In the genomic region with DNA sequence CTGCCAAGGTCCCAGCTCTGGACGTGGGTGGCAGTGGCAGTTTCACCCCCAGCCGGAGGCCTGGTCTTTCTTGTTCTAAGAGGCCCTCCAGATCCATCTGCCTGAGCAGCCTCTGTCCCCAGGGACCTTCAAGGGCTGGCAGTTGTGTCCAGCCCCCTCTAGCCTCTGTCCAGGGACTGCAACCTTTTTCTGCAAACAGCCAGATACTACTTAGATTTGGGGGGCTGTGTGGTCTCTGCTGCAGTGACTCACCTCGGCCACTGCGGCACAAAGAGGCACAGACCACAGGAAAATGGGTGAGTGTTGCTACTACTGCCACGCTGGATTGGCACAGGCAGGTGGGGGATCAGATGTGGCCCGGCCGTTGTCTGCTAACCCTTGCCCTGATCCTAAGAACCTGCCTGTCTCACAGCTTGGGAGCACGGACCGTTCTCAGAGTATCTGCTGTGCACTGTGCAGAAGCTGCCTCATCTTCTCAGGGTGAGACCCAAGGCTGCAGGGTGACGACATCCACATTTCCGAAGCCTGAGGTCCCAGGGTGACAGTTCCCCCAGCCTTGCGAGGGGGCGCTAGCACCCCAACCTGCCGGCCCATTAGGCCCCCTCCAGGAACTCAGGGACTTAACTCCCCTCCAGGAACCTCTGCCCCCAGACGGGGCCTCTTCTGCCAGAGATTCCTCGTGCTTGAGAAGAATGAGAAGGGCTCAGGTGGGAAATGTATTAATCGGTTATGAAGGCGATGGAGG, we compare ENCODE assay signal across 12 cellular contexts. TPM values are rescaled to one million over a fixed set of nuclear protein-coding genes. Genes with fewer than 3 reads are reported as not detected.
DNase-seq lines count a peak whose midpoint lies in the region; ATAC-seq and TF ChIP-seq lines count a peak whose summit lies in the region.
"Had no signal": no experiment of that assay in that cellular context is flagged by ENCODE, and none has a peak within 500 bp of the region (broad histone marks: within the 10 kb centered on the region; RNA-seq: fewer than 3 reads in every experiment).

No MANE protein-coding gene starts in this region.

- peak; percentile 39 for ATAC-seq in WTC11
- no peak for ATAC-seq in T-helper 17 cell
- ATAC-seq: activated T-cell treated with anti-CD3 and anti-CD28 coated beads, Interleukin-2, amount 50 U/mL, for 4 hours had no signal

- H3K23ac ChIP-seq in mesendoderm (ENCODE audit: low read length), result no peak overlapping the region

- H3K4ac ChIP-seq in mesendoderm (ENCODE audit: low read depth, low read length), result no peak overlapping the region

- no peak overlapping the region for H2AK5ac ChIP-seq in mesendoderm (ENCODE audit: low read length)

- CTCF ChIA-PET in WTC11 (lab: Charles Lee), result interaction anchor here (0.6 to 2.5 kb wide), 10 partner anchors 7 to 161 kb away, joined by 3 to 19 read pairs (median 6); no protein-coding TSS in a partner anchor

- no peak overlapping the region for H2BK5ac ChIP-seq in mesendoderm (ENCODE audit: low read length)

- no peak overlapping the region for H3K4me2 ChIP-seq in mesendoderm (ENCODE audit: low read length)

- no peaks in the 10 kb centered on the region for H3K27me3 ChIP-seq in mesendoderm (ENCODE audit: insufficient read depth, low read length, poor library complexity)

- no peaks in the 10 kb centered on the region for H3K4me1 ChIP-seq in mesendoderm (ENCODE audit: control insufficient read depth, low read depth, low read length)

- WGBS in mesendoderm (ENCODE audit: extremely low coverage, insufficient coverage, low lambda C conversion rate), result no CpG with 5 or more reads among the region's 18 CpGs

- no peak overlapping the region for H3K18ac ChIP-seq in mesendoderm (ENCODE audit: low read length)

- H3K9me3 ChIP-seq in T-helper 17 cell (ENCODE audit: control insufficient read depth, low read length, poor library complexity, severe bottlenecking), result no peaks in the 10 kb centered on the region

- H3K36me3 ChIP-seq in mesendoderm (ENCODE audit: control insufficient read depth, insufficient read depth, low read length), result no peaks in the 10 kb centered on the region

- H4K8ac ChIP-seq in mesendoderm (ENCODE audit: low read depth, low read length), result no peak overlapping the region

- H3K79me1 ChIP-seq in mesendoderm (ENCODE audit: low read length), result no peaks in the 10 kb centered on the region

- no peak overlapping the region for H3K27ac ChIP-seq in mesendoderm (ENCODE audit: low read depth, low read length)
- H3K27ac ChIP-seq: GM23248 had no signal

- no peaks in the 10 kb centered on the region for H3K36me3 Mint-ChIP-seq in WTC11
- H3K36me3 Mint-ChIP-seq in T-helper 17 cell (ENCODE audit: low read depth), result peaks cover 2% of the 10 kb centered on the region

- no peaks in the 10 kb centered on the region for H3K79me2 ChIP-seq in mesendoderm (ENCODE audit: control insufficient read depth, insufficient read depth, low read length)

- TF ChIP-seq CTCF in GM12874 (IDR thresholded peaks at IDR 0.05; ENCODE audit: insufficient read depth, low read depth, low read length) (peak; percentile 11; the same call in 1 of the 2 replicates), WTC11 (IDR thresholded peaks at IDR 0.05) (no peak; the same call in 1 of the 2 replicates)

- no peak overlapping the region for H2BK120ac ChIP-seq in mesendoderm (ENCODE audit: low read depth, low read length)

- H4K5ac ChIP-seq in mesendoderm (ENCODE audit: low read length), result no peak overlapping the region

- H3K4me1 Mint-ChIP-seq in WTC11 (peaks cover 11% of the 10 kb centered on the region), T-helper 17 cell (peaks cover 15% of the 10 kb centered on the region)

- H3K4me3 ChIP-seq in mesendoderm (ENCODE audit: low read length), result no peak overlapping the region
- H3K4me3 ChIP-seq: GM23248 had no signal

- H3K56ac ChIP-seq in mesendoderm (ENCODE audit: low read length), result no peak overlapping the region

- H3K27ac Mint-ChIP-seq in WTC11 (peak overlapping the region; percentile 27; the same call in 1 of the 2 replicates), T-helper 17 cell (no peak overlapping the region)

- H3K4me3 Mint-ChIP-seq in WTC11 (no peak overlapping the region), T-helper 17 cell (no peak overlapping the region)
- H3K4me3 Mint-ChIP-seq: activated T-cell treated with anti-CD3 and anti-CD28 coated beads, Interleukin-2, amount 50 U/mL, for 4 hours had no signal

- H3K9ac ChIP-seq in mesendoderm (ENCODE audit: low read length), result no peak overlapping the region
- H3K9ac ChIP-seq: GM23248 had no signal

- H3K9me3 Mint-ChIP-seq in WTC11, result no peaks in the 10 kb centered on the region
- H3K9me3 Mint-ChIP-seq: activated T-cell treated with anti-CD3 and anti-CD28 coated beads, Interleukin-2, amount 50 U/mL, for 4 hours had no signal

- H3K27me3 Mint-ChIP-seq in WTC11 (ENCODE audit: low read depth), result no peaks in the 10 kb centered on the region
- no peaks in the 10 kb centered on the region for H3K27me3 Mint-ChIP-seq in T-helper 17 cell

- POLR2A ChIA-PET in WTC11 (lab: Charles Lee), result no interaction called here

- H2BK15ac ChIP-seq in mesendoderm (replicated peaks; ENCODE audit: low read depth), result no peak overlapping the region

- DNase-seq in WTC11 (ENCODE audit: low spot score), result peak; percentile 66
- DNase-seq in mesendoderm, result peak; percentile 46
- DNase-seq in HuH-7 (ENCODE audit: low spot score), result no peak
- no peak for DNase-seq in NCI-H1092 treated with DMSO at 0.1 percent for 48 hours (lab: John Stamatoyannopoulos, UW)
- no peak for DNase-seq in T-helper 17 cell
- DNase-seq: activated T-cell treated with anti-CD3 and anti-CD28 coated beads, Interleukin-2, amount 50 U/mL, for 4 hours; kidney glomerular epithelial cell; stimulated activated naive CD4-positive, alpha-beta T cell treated with Interleukin-2 at 50 U/mL for 16 hours; T-helper 9 cell had no signal

TF ChIP-seq in WTC11, 78 proteins besides CTCF, POLR2A, EP300 and RAD21 (continues in another document):
- TF ChIP-seq, protein P1, sequence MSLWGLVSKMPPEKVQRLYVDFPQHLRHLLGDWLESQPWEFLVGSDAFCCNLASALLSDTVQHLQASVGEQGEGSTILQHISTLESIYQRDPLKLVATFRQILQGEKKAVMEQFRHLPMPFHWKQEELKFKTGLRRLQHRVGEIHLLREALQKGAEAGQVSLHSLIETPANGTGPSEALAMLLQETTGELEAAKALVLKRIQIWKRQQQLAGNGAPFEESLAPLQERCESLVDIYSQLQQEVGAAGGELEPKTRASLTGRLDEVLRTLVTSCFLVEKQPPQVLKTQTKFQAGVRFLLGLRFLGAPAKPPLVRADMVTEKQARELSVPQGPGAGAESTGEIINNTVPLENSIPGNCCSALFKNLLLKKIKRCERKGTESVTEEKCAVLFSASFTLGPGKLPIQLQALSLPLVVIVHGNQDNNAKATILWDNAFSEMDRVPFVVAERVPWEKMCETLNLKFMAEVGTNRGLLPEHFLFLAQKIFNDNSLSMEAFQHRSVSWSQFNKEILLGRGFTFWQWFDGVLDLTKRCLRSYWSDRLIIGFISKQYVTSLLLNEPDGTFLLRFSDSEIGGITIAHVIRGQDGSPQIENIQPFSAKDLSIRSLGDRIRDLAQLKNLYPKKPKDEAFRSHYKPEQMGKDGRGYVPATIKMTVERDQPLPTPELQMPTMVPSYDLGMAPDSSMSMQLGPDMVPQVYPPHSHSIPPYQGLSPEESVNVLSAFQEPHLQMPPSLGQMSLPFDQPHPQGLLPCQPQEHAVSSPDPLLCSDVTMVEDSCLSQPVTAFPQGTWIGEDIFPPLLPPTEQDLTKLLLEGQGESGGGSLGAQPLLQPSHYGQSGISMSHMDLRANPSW (CRISPR knock-in tag; conservative IDR thresholded peaks at IDR 0.05; ENCODE audit: low read depth), result no peak
- TF ChIP-seq FOXP1 (CRISPR knock-in tag; IDR thresholded peaks at IDR 0.05; ENCODE audit: borderline replicate concordance) (no peak), ZNF423 (CRISPR knock-in tag; IDR thresholded peaks at IDR 0.05) (no peak), NR3C1 (CRISPR knock-in tag; conservative IDR thresholded peaks at IDR 0.05; ENCODE audit: low read depth) (no peak)
- TF ChIP-seq, protein P2, sequence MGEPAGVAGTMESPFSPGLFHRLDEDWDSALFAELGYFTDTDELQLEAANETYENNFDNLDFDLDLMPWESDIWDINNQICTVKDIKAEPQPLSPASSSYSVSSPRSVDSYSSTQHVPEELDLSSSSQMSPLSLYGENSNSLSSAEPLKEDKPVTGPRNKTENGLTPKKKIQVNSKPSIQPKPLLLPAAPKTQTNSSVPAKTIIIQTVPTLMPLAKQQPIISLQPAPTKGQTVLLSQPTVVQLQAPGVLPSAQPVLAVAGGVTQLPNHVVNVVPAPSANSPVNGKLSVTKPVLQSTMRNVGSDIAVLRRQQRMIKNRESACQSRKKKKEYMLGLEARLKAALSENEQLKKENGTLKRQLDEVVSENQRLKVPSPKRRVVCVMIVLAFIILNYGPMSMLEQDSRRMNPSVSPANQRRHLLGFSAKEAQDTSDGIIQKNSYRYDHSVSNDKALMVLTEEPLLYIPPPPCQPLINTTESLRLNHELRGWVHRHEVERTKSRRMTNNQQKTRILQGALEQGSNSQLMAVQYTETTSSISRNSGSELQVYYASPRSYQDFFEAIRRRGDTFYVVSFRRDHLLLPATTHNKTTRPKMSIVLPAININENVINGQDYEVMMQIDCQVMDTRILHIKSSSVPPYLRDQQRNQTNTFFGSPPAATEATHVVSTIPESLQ (CRISPR knock-in tag; IDR thresholded peaks at IDR 0.05), result no peak
- TF ChIP-seq, protein P3, sequence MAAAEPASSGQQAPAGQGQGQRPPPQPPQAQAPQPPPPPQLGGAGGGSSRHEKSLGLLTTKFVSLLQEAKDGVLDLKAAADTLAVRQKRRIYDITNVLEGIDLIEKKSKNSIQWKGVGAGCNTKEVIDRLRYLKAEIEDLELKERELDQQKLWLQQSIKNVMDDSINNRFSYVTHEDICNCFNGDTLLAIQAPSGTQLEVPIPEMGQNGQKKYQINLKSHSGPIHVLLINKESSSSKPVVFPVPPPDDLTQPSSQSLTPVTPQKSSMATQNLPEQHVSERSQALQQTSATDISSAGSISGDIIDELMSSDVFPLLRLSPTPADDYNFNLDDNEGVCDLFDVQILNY (CRISPR knock-in tag; IDR thresholded peaks at IDR 0.05), result no peak

RNA-seq across cellular contexts. Expression of a gene that starts 27.6 kb away (rescaled TPM):
- total RNA-seq in WTC11 (2021) (46.5 to 53.7 TPM (median 48.2 TPM) in 3 replicates), T-helper 17 cell (1 to 10 TPM; 5.7 to 8.0 TPM)
- 10.2 TPM for polyA plus RNA-seq in mesendoderm (2013, experiment 1 of 2)
- 10.9 TPM for polyA plus RNA-seq in mesendoderm (2013, experiment 2 of 2)

RNA-seq across cellular contexts. Expression of a gene that starts 39.6 kb away (rescaled TPM):
- total RNA-seq in WTC11 (2021), result 0.13 to 0.37 TPM (median 0.16 TPM) in 3 replicates
- not detected for polyA plus RNA-seq in mesendoderm (2013, experiment 1 of 2)
- polyA plus RNA-seq in mesendoderm (2013, experiment 2 of 2), result not detected
- 1 to 10 TPM; 4.1 to 8.4 TPM for total RNA-seq in T-helper 17 cell
- total RNA-seq: GM23248, NCI-H460 had no signal
- polyA plus RNA-seq: GM23248 had no signal

RNA-seq across cellular contexts. Expression of a gene that starts 43.2 kb away (rescaled TPM):
- 20.3 to 23.8 TPM (median 21.6 TPM) in 3 replicates for total RNA-seq in WTC11 (2021)
- polyA plus RNA-seq in mesendoderm (2013, experiment 1 of 2), result 10.8 TPM
- 11.3 TPM for polyA plus RNA-seq in mesendoderm (2013, experiment 2 of 2)
- total RNA-seq in T-helper 17 cell, result 100 to 1,000 TPM; 124 to 137 TPM

RNA-seq across cellular contexts. Expression of a gene that starts 43.5 kb away (rescaled TPM):
- 43.3 to 48.5 TPM (median 48.3 TPM) in 3 replicates for total RNA-seq in WTC11 (2021)
- polyA plus RNA-seq in mesendoderm (2013, experiment 1 of 2), result 20.6 TPM
- 20.7 TPM for polyA plus RNA-seq in mesendoderm (2013, experiment 2 of 2)
- 10 to 100 TPM; 35.1 to 36.2 TPM for total RNA-seq in T-helper 17 cell

RNA-seq across cellular contexts. Expression of a gene that starts 53.9 kb away (rescaled TPM):
- total RNA-seq in WTC11 (2021), result 355 to 410 TPM (median 407 TPM) in 3 replicates
- 501 TPM for polyA plus RNA-seq in mesendoderm (2013, experiment 1 of 2)
- polyA plus RNA-seq in mesendoderm (2013, experiment 2 of 2), result 494 TPM
- 100 to 1,000 TPM; 351 to 393 TPM for total RNA-seq in T-helper 17 cell

Comparison
In these comparisons a context has a peak if more than half of its experiments do, and no peak if none do; other contexts are left out.
1. DNase-seq: peak in WTC11 (single experiment) and mesendoderm (single experiment); none in HuH-7 (single experiment), NCI-H1092 treated with DMSO at 0.1 percent for 48 hours (single experiment) and T-helper 17 cell (0 of 3).